26 cellular contexts compared by ENCODE assay signal in the genomic region with DNA sequence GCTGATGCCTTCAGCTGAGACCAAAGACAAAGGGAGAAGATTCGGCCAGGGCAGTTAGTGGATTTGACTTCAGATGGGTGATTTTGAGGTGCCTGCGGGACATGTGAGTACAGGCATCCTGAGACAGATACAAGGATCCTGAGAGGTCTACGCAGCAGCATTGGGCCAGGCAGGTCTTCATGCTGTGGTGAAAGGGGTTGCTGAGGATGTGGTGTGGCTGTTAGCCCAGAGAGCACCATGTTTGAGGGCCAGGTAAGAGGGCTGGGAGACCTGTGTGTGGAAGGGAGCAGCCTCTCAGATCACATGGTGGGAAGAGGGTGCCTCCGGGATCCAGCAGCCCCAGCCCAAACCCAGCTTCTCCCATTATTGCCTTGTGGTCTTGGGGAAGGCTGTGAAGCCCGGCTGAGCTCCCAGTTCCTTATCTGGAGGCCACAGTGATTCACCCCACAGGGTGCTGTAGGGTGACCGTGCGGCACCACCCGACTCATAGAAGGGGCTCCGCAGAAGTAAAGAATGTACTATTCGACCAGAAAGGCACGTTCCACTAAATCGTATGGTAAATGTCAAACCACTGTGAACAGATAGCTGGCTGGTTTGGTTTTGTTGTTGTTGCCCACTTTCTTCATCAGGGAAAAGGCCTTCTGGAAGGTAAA. TPM values are rescaled to one million over a fixed set of nuclear protein-coding genes. Genes with fewer than 3 reads are reported as not detected.
DNase-seq lines count a peak whose midpoint lies in the region; ATAC-seq and TF ChIP-seq lines count a peak whose summit lies in the region.
"Had no signal": no experiment of that assay in that cellular context is flagged by ENCODE, and none has a peak within 500 bp of the region (broad histone marks: within the 10 kb centered on the region; RNA-seq: fewer than 3 reads in every experiment).

No MANE protein-coding gene starts in this region.

- peaks cover 3% of the 10 kb centered on the region for H3K79me2 ChIP-seq in hepatocyte

- H3K27ac Mint-ChIP-seq in MCF 10A (ENCODE audit: low read depth, unreplicated experiment) (peak overlapping the region; percentile 74), Calu3 (ENCODE audit: unreplicated experiment) (no peak overlapping the region)
- H3K27ac Mint-ChIP-seq in activated T-helper 17 cell treated with anti-CD3 and anti-CD28 coated beads, Interleukin-2, amount 50 U/mL, for 72 hours = peak overlapping the region; percentile 67
- peak overlapping the region; percentile 69 to 77 for H3K27ac Mint-ChIP-seq in stimulated activated naive CD8-positive, alpha-beta T cell treated with anti-CD3 and anti-CD28 coated beads, Interleukin-15, amount 100 ng/mL, for 72 hours
- H3K27ac Mint-ChIP-seq: T-cell had no signal

- intact Hi-C loops in MCF 10A (cut with micrococcal nuclease) (no loop called here), breast epithelium (cut with DNase I; ENCODE audit: low total_unique reads) (no loop called here), Calu3 (cut with micrococcal nuclease; ENCODE audit: unreplicated experiment) (no loop called here)

- CTCF ChIA-PET in MCF 10A (lab: Yijun Ruan, JAX) = interaction anchor here (1.3 kb wide), 2 partner anchors 11 to 43 kb away, joined by 3 to 4 read pairs; no protein-coding TSS in a partner anchor
- CTCF ChIA-PET in Calu3 (lab: Charles Lee) = no interaction called here

- H3K9me3 Mint-ChIP-seq in MCF 10A (ENCODE audit: unreplicated experiment) (no peaks in the 10 kb centered on the region), Calu3 (ENCODE audit: low read depth, unreplicated experiment) (no peaks in the 10 kb centered on the region)
- H3K9me3 Mint-ChIP-seq in activated T-helper 17 cell treated with anti-CD3 and anti-CD28 coated beads, Interleukin-2, amount 50 U/mL, for 72 hours = no peaks in the 10 kb centered on the region
- H3K9me3 Mint-ChIP-seq in stimulated activated naive CD8-positive, alpha-beta T cell treated with anti-CD3 and anti-CD28 coated beads, Interleukin-15, amount 100 ng/mL, for 72 hours = no peaks in the 10 kb centered on the region
- H3K9me3 Mint-ChIP-seq: CD14-positive monocyte, T-cell had no signal

- no peaks in the 10 kb centered on the region for H4K20me1 ChIP-seq in hepatocyte (ENCODE audit: insufficient read depth, poor library complexity, severe bottlenecking)

- TF ChIP-seq CTCF in MCF 10A (IDR thresholded peaks at IDR 0.05; ENCODE audit: unreplicated experiment) (no peak), breast epithelium (IDR thresholded peaks at IDR 0.05) (no peak), hepatocyte (IDR thresholded peaks at IDR 0.05; ENCODE audit: poor library complexity) (no peak), Calu3 (IDR thresholded peaks at IDR 0.05; ENCODE audit: unreplicated experiment) (no peak)

- BruUV-seq in MCF 10A (replicated peaks; lab: Mats Ljungman, UMichigan) (no TSS peak), Calu3 (replicated peaks; lab: Mats Ljungman, UMichigan) (no TSS peak)

- H3K4me3 ChIP-seq in breast epithelium = no peak overlapping the region
- no peak overlapping the region for H3K4me3 ChIP-seq in hepatocyte
- H3K4me3 ChIP-seq: ascending aorta, SJCRH30 had no signal

- H3K27me3 Mint-ChIP-seq in MCF 10A (ENCODE audit: insufficient read depth, unreplicated experiment) (no peaks in the 10 kb centered on the region), Calu3 (ENCODE audit: unreplicated experiment) (no peaks in the 10 kb centered on the region)
- H3K27me3 Mint-ChIP-seq in activated T-helper 17 cell treated with anti-CD3 and anti-CD28 coated beads, Interleukin-2, amount 50 U/mL, for 72 hours = no peaks in the 10 kb centered on the region
- H3K27me3 Mint-ChIP-seq in stimulated activated naive CD8-positive, alpha-beta T cell treated with anti-CD3 and anti-CD28 coated beads, Interleukin-15, amount 100 ng/mL, for 72 hours = no peaks in the 10 kb centered on the region
- H3K27me3 Mint-ChIP-seq: T-cell had no signal

- H3K27ac ChIP-seq in breast epithelium = no peak overlapping the region
- peak overlapping the region; percentile 42 for H3K27ac ChIP-seq in hepatocyte
- H3K27ac ChIP-seq: ascending aorta, SJCRH30 had no signal

- no peak overlapping the region for H3K4me3 Mint-ChIP-seq in MCF 10A (ENCODE audit: unreplicated experiment)
- no peak overlapping the region for H3K4me3 Mint-ChIP-seq in activated T-helper 17 cell treated with anti-CD3 and anti-CD28 coated beads, Interleukin-2, amount 50 U/mL, for 72 hours
- no peak overlapping the region for H3K4me3 Mint-ChIP-seq in stimulated activated naive CD8-positive, alpha-beta T cell treated with anti-CD3 and anti-CD28 coated beads, Interleukin-15, amount 100 ng/mL, for 72 hours
- no peak overlapping the region for H3K4me3 Mint-ChIP-seq in Calu3 (ENCODE audit: low read depth, unreplicated experiment)
- H3K4me3 Mint-ChIP-seq: CD14-positive monocyte, T-cell had no signal

- 88% methylated on average over 12 of the region's 12 CpGs for WGBS in hepatocyte (ENCODE audit: low lambda C conversion rate, missing lambda C conversion rate)

- ATAC-seq in activated T-helper 17 cell treated with anti-CD3 and anti-CD28 coated beads, Interleukin-2, amount 50 U/mL, for 72 hours (replicated peaks) = no peak
- no peak for ATAC-seq in stimulated activated naive CD8-positive, alpha-beta T cell treated with anti-CD3 and anti-CD28 coated beads, Interleukin-15, amount 100 ng/mL, for 72 hours
- ATAC-seq in HG03342 (IDR thresholded peaks at IDR 0.05; ENCODE audit: unreplicated experiment) = no peak
- ATAC-seq: HCT116, Panc1, T-cell had no signal

- H3K36me3 ChIP-seq in breast epithelium (peaks cover 5% of the 10 kb centered on the region), hepatocyte (replicated peaks; ENCODE audit: insufficient read depth, low read depth) (no peaks in the 10 kb centered on the region)

- H3K9me2 ChIP-seq in hepatocyte (replicated peaks; ENCODE audit: insufficient read depth) = no peaks in the 10 kb centered on the region

- DNase-seq in MCF 10A (ENCODE audit: unreplicated experiment) = no peak
- no peak for DNase-seq in breast epithelium (ENCODE audit: low spot score in 2 of 2)
- DNase-seq in hepatocyte (ENCODE audit: low spot score) = no peak
- no peak for DNase-seq in stimulated activated naive CD8-positive, alpha-beta T cell treated with anti-CD3 and anti-CD28 coated beads, Interleukin-15, amount 100 ng/mL, for 72 hours
- no peak for DNase-seq in anterior cingulate cortex (lab: John Stamatoyannopoulos, UW)
- no peak for DNase-seq in Calu3
- DNase-seq: activated CD4-positive, alpha-beta T cell treated with anti-CD3 and anti-CD28 coated beads for 48 hours; activated CD8-positive, alpha-beta memory T cell treated with anti-CD3 and anti-CD28 coated beads, Interleukin-2, amount 50 U/mL, for 48 hours; activated gamma-delta T cell; DMS153; foreskin melanocyte; KBM-7; mammary epithelial cell; NCI-H1436 treated with DMSO at 0.1 percent for 48 hours; NCI-H524; NK-92 treated with Interleukin-12 subunit alpha and Interleukin-12 subunit beta, amount 100 ng/mL, for 24 hours; occipital lobe; retina; SJCRH30; T-cell had no signal

- H3K4me1 Mint-ChIP-seq in MCF 10A (ENCODE audit: insufficient read depth, unreplicated experiment) = no peaks in the 10 kb centered on the region
- H3K4me1 Mint-ChIP-seq in activated T-helper 17 cell treated with anti-CD3 and anti-CD28 coated beads, Interleukin-2, amount 50 U/mL, for 72 hours = no peaks in the 10 kb centered on the region
- H3K4me1 Mint-ChIP-seq in stimulated activated naive CD8-positive, alpha-beta T cell treated with anti-CD3 and anti-CD28 coated beads, Interleukin-15, amount 100 ng/mL, for 72 hours = peaks cover 11% of the 10 kb centered on the region
- H3K4me1 Mint-ChIP-seq in Calu3 (ENCODE audit: low read depth, unreplicated experiment) = no peaks in the 10 kb centered on the region

- H3K36me3 Mint-ChIP-seq in MCF 10A (ENCODE audit: insufficient read depth, unreplicated experiment) = peaks cover 63% of the 10 kb centered on the region
- H3K36me3 Mint-ChIP-seq in activated T-helper 17 cell treated with anti-CD3 and anti-CD28 coated beads, Interleukin-2, amount 50 U/mL, for 72 hours (ENCODE audit: low read depth) = peaks cover 88% of the 10 kb centered on the region
- H3K36me3 Mint-ChIP-seq in Calu3 (ENCODE audit: insufficient read depth, unreplicated experiment) = peaks cover 5% of the 10 kb centered on the region

- H3K4me1 ChIP-seq in breast epithelium = no peaks in the 10 kb centered on the region
- peaks cover 16% of the 10 kb centered on the region for H3K4me1 ChIP-seq in hepatocyte (ENCODE audit: insufficient read depth)
- H3K4me1 ChIP-seq: ascending aorta, SJCRH30 had no signal

- POLR2A ChIA-PET in MCF 10A (lab: Yijun Ruan, JAX) = interaction anchor here (0.8 kb wide), 1 partner anchor 30 kb away, joined by 5 read pairs; no protein-coding TSS in a partner anchor

- no peak overlapping the region for H3K4me2 ChIP-seq in hepatocyte

- no peak overlapping the region for H2AFZ ChIP-seq in hepatocyte

- no peaks in the 10 kb centered on the region for H3K27me3 ChIP-seq in breast epithelium
- no peaks in the 10 kb centered on the region for H3K27me3 ChIP-seq in hepatocyte
- H3K27me3 ChIP-seq: ascending aorta, SJCRH30 had no signal

- H3K9me3 ChIP-seq in breast epithelium = no peaks in the 10 kb centered on the region
- H3K9me3 ChIP-seq in hepatocyte (ENCODE audit: low read depth) = no peaks in the 10 kb centered on the region
- H3K9me3 ChIP-seq: ascending aorta, SJCRH30 had no signal

- no peak for TF ChIP-seq POLR2A in breast epithelium (IDR thresholded peaks at IDR 0.05)

RNA-seq across cellular contexts. Expression of a gene that starts 27.7 kb away (rescaled TPM):
- total RNA-seq in MCF 10A (2022) (29.5 and 31.8 TPM in 2 replicates), breast epithelium (10 to 100 TPM; 16.4 to 22.7 (median 17.8) TPM), hepatocyte (15.4 and 18.5 TPM in 2 replicates), Calu3 (2022) (15.1 and 15.8 TPM in 2 replicates)
- total RNA-seq in activated T-helper 17 cell treated with anti-CD3 and anti-CD28 coated beads, Interleukin-2, amount 50 U/mL, for 72 hours = 10 to 100 TPM in 1 of 2 donors, 1 to 10 TPM in 1; 8.5 to 13.0 TPM
- polyA plus RNA-seq in hepatocyte = 18.2 and 20.1 TPM in 2 replicates

RNA-seq across cellular contexts. Expression of a gene that starts 52.4 kb away (rescaled TPM):
- total RNA-seq in MCF 10A (2022) = 73.0 and 82.9 TPM in 2 replicates
- 10 to 100 TPM; 20.2 to 24.1 (median 22.6) TPM for total RNA-seq in breast epithelium
- total RNA-seq in activated T-helper 17 cell treated with anti-CD3 and anti-CD28 coated beads, Interleukin-2, amount 50 U/mL, for 72 hours = 10 to 100 TPM; 56.3 to 92.5 TPM
- total RNA-seq in hepatocyte = 28.3 and 35.5 TPM in 2 replicates
- 53.9 and 56.5 TPM in 2 replicates for polyA plus RNA-seq in hepatocyte
- 32.2 and 40.4 TPM in 2 replicates for total RNA-seq in Calu3 (2022)
